Comparison of ENCODE assay signal across 14 cellular contexts in the genomic region with DNA sequence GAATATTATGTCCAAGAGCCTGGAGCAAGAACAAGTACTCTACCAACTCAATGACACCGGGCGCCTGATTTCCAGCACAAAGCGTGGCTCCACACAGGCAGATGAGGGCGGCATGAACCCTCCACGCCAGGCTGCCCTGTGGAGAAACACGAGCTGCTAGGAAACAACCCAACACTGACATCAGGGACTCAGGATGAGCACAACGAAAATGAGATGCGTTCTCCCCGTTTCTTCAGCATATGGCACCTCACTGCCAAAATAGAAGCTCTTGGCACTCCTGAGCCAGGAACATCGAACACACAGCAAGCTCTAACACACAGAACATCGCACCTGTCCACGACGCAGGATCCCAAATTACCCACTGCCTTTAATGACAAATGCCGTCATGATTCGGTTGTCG.
"Had no signal": no experiment of that assay in that cellular context is flagged by ENCODE, and none has a peak within 500 bp of the region (broad histone marks: within the 10 kb centered on the region; RNA-seq: fewer than 3 reads in every experiment).

No MANE protein-coding gene starts in this region.

- H3K4me3 Mint-ChIP-seq: dendritic cell treated with granulocyte-macrophage colony-stimulating factor and Interleukin-4, amounts not matched to agents 40 ng/mL and 50 ng/mL, for 4 days; naive thymus-derived CD4-positive, alpha-beta T cell had no signal

- ATAC-seq: naive thymus-derived CD4-positive, alpha-beta T cell; right cardiac atrium had no signal

- H3K27ac Mint-ChIP-seq: dendritic cell treated with granulocyte-macrophage colony-stimulating factor and Interleukin-4, amounts not matched to agents 40 ng/mL and 50 ng/mL, for 4 days; progenitor cell of endocrine pancreas had no signal

- H3K4me1 Mint-ChIP-seq: naive thymus-derived CD4-positive, alpha-beta T cell had no signal

- H3K9me3 Mint-ChIP-seq: dendritic cell treated with granulocyte-macrophage colony-stimulating factor and Interleukin-4, amounts not matched to agents 40 ng/mL and 50 ng/mL, for 4 days had no signal

- H3K27me3 Mint-ChIP-seq: dendritic cell treated with granulocyte-macrophage colony-stimulating factor and Interleukin-4, amounts not matched to agents 40 ng/mL and 50 ng/mL, for 4 days; naive thymus-derived CD4-positive, alpha-beta T cell; progenitor cell of endocrine pancreas had no signal

- DNase-seq: foreskin melanocyte; heart left ventricle; hippocampal formation; kidney glomerular epithelial cell; naive thymus-derived CD4-positive, alpha-beta T cell; nucleus accumbens; ovary; small intestine; stimulated activated CD4-positive, alpha-beta T cell treated with anti-CD3 and anti-CD28 coated beads, Interleukin-12 subunit alpha, Interleukin-12 subunit beta, amount 100 ng/mL, for 4 hours; stimulated activated naive CD4-positive, alpha-beta T cell treated with Interleukin-2 at 50 U/mL for 16 hours; trophoblast cell had no signal
